Comparison of ENCODE assay signal across 1 cellular context in the genomic region with DNA sequence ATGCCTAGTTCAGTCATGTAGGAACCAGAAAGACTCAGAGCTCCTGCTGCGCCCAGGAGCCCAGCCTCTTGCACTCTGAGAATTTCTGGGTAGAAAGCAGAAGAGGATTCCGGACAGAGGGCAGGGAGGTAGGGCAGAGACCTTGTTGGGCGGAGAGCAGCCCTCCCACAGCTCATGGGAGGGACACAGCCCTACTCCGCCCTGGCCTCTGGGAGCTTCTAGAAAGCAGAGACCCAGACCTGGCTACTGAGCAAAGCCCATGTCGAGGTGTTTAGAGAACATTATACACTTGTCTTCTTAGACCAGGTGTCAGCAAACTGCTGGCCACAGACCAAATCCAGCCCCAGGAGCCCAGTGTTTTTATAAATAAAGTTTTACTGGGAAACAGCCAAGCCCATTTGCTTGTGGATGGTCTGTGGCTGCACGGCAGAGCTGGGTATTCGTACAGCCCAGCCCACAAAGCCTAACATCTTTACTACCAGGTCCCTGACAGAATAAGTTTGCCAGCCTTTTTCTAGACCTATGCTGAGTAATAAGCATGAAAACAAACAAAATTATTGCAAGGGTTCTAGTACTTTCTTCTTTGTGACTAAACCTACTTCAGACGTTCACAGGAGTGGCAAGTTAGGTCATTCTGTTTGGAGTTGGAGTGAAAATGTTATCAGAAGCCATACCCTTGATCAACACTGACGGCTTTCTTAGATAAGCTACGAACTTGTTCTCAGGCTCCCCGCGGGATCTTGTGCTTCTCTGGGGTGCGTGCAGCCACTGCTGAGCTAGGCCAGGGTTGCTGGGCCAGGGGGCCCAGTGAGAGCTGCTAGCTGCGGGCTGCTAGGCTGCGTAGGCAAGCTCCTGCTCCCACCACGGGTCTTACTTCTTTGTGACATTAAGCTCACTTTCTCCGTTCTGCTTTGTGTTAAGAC.
TF ChIP-seq lines count a peak whose summit lies in the region.

No MANE protein-coding gene starts in this region.

TF ChIP-seq in HepG2, 621 proteins besides CTCF, POLR2A, EP300 and RAD21 (continued from another document and continues in another):
- TF ChIP-seq, protein P1, sequence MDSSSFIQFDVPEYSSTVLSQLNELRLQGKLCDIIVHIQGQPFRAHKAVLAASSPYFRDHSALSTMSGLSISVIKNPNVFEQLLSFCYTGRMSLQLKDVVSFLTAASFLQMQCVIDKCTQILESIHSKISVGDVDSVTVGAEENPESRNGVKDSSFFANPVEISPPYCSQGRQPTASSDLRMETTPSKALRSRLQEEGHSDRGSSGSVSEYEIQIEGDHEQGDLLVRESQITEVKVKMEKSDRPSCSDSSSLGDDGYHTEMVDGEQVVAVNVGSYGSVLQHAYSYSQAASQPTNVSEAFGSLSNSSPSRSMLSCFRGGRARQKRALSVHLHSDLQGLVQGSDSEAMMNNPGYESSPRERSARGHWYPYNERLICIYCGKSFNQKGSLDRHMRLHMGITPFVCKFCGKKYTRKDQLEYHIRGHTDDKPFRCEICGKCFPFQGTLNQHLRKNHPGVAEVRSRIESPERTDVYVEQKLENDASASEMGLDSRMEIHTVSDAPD (CRISPR knock-in tag; IDR thresholded peaks at IDR 0.05), result no peak
- TF ChIP-seq, protein P2, sequence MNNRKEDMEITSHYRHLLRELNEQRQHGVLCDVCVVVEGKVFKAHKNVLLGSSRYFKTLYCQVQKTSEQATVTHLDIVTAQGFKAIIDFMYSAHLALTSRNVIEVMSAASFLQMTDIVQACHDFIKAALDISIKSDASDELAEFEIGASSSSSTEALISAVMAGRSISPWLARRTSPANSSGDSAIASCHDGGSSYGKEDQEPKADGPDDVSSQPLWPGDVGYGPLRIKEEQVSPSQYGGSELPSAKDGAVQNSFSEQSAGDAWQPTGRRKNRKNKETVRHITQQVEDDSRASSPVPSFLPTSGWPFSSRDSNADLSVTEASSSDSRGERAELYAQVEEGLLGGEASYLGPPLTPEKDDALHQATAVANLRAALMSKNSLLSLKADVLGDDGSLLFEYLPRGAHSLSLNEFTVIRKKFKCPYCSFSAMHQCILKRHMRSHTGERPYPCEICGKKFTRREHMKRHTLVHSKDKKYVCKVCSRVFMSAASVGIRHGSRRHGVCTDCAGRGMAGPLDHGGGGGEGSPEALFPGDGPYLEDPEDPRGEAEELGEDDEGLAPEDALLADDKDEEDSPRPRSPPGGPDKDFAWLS (CRISPR knock-in tag; IDR thresholded peaks at IDR 0.05; ENCODE audit: borderline replicate concordance), result no peak
- TF ChIP-seq DPF2 (CRISPR knock-in tag; IDR thresholded peaks at IDR 0.05; ENCODE audit: borderline replicate concordance, low read depth) (no peak), NR1H2 (CRISPR knock-in tag; IDR thresholded peaks at IDR 0.05; ENCODE audit: borderline replicate concordance, low read depth) (no peak), ZKSCAN8 (CRISPR knock-in tag; IDR thresholded peaks at IDR 0.05; ENCODE audit: borderline replicate concordance) (no peak), MATR3 (CRISPR knock-in tag; IDR thresholded peaks at IDR 0.05) (no peak), ZNF563 (CRISPR knock-in tag; IDR thresholded peaks at IDR 0.05) (no peak), GTF2F1 (IDR thresholded peaks at IDR 0.05; ENCODE audit: low read length) (no peak), POGZ (CRISPR knock-in tag; IDR thresholded peaks at IDR 0.05) (no peak), NFIB (CRISPR knock-in tag; IDR thresholded peaks at IDR 0.05; ENCODE audit: borderline replicate concordance) (no peak), PAWR (CRISPR knock-in tag; IDR thresholded peaks at IDR 0.05; ENCODE audit: borderline replicate concordance) (no peak), ZKSCAN5 (CRISPR knock-in tag; IDR thresholded peaks at IDR 0.05) (no peak), RARG (CRISPR knock-in tag; IDR thresholded peaks at IDR 0.05; ENCODE audit: low read depth) (no peak), SP1 (IDR thresholded peaks at IDR 0.05) (no peak), SP1 (CRISPR knock-in tag; IDR thresholded peaks at IDR 0.05) (no peak), TEAD3 (CRISPR knock-in tag; optimal IDR thresholded peaks at IDR 0.05; ENCODE audit: borderline replicate concordance) (no peak), RFX5 (IDR thresholded peaks at IDR 0.05; ENCODE audit: low read depth, low read length) (no peak), JUN (CRISPR knock-in tag; IDR thresholded peaks at IDR 0.05) (no peak)
- TF ChIP-seq, protein P3, sequence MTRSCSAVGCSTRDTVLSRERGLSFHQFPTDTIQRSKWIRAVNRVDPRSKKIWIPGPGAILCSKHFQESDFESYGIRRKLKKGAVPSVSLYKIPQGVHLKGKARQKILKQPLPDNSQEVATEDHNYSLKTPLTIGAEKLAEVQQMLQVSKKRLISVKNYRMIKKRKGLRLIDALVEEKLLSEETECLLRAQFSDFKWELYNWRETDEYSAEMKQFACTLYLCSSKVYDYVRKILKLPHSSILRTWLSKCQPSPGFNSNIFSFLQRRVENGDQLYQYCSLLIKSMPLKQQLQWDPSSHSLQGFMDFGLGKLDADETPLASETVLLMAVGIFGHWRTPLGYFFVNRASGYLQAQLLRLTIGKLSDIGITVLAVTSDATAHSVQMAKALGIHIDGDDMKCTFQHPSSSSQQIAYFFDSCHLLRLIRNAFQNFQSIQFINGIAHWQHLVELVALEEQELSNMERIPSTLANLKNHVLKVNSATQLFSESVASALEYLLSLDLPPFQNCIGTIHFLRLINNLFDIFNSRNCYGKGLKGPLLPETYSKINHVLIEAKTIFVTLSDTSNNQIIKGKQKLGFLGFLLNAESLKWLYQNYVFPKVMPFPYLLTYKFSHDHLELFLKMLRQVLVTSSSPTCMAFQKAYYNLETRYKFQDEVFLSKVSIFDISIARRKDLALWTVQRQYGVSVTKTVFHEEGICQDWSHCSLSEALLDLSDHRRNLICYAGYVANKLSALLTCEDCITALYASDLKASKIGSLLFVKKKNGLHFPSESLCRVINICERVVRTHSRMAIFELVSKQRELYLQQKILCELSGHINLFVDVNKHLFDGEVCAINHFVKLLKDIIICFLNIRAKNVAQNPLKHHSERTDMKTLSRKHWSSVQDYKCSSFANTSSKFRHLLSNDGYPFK (CRISPR knock-in tag; IDR thresholded peaks at IDR 0.05; ENCODE audit: borderline replicate concordance), result 0 out of 2 replicates have a peak, but pooled peaks have one; percentile 42
- TF ChIP-seq, protein P4, sequence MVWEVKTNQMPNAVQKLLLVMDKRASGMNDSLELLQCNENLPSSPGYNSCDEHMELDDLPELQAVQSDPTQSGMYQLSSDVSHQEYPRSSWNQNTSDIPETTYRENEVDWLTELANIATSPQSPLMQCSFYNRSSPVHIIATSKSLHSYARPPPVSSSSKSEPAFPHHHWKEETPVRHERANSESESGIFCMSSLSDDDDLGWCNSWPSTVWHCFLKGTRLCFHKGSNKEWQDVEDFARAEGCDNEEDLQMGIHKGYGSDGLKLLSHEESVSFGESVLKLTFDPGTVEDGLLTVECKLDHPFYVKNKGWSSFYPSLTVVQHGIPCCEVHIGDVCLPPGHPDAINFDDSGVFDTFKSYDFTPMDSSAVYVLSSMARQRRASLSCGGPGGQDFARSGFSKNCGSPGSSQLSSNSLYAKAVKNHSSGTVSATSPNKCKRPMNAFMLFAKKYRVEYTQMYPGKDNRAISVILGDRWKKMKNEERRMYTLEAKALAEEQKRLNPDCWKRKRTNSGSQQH (CRISPR knock-in tag; IDR thresholded peaks at IDR 0.05; ENCODE audit: low read depth), result no peak
- TF ChIP-seq, protein P5, sequence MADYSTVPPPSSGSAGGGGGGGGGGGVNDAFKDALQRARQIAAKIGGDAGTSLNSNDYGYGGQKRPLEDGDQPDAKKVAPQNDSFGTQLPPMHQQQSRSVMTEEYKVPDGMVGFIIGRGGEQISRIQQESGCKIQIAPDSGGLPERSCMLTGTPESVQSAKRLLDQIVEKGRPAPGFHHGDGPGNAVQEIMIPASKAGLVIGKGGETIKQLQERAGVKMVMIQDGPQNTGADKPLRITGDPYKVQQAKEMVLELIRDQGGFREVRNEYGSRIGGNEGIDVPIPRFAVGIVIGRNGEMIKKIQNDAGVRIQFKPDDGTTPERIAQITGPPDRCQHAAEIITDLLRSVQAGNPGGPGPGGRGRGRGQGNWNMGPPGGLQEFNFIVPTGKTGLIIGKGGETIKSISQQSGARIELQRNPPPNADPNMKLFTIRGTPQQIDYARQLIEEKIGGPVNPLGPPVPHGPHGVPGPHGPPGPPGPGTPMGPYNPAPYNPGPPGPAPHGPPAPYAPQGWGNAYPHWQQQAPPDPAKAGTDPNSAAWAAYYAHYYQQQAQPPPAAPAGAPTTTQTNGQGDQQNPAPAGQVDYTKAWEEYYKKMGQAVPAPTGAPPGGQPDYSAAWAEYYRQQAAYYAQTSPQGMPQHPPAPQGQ (CRISPR knock-in tag; IDR thresholded peaks at IDR 0.05; ENCODE audit: borderline replicate concordance), result no peak
- TF ChIP-seq, protein P6, sequence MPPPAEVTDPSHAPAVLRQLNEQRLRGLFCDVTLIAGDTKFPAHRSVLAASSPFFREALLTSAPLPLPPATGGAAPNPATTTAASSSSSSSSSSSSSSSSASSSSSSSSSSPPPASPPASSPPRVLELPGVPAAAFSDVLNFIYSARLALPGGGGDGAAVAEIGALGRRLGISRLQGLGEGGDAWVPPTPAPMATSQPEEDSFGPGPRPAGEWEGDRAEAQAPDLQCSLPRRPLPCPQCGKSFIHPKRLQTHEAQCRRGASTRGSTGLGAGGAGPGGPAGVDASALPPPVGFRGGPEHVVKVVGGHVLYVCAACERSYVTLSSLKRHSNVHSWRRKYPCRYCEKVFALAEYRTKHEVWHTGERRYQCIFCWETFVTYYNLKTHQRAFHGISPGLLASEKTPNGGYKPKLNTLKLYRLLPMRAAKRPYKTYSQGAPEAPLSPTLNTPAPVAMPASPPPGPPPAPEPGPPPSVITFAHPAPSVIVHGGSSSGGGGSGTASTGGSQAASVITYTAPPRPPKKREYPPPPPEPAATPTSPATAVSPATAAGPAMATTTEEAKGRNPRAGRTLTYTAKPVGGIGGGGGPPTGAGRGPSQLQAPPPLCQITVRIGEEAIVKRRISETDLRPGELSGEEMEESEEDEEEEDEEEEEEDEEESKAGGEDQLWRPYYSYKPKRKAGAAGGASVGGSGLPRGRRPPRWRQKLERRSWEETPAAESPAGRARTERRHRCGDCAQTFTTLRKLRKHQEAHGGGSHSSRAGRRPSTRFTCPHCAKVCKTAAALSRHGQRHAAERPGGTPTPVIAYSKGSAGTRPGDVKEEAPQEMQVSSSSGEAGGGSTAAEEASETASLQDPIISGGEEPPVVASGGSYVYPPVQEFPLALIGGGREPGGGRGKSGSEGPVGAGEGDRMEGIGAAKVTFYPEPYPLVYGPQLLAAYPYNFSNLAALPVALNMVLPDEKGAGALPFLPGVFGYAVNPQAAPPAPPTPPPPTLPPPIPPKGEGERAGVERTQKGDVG (CRISPR knock-in tag; IDR thresholded peaks at IDR 0.05; ENCODE audit: borderline replicate concordance), result no peak
- TF ChIP-seq, protein P7, sequence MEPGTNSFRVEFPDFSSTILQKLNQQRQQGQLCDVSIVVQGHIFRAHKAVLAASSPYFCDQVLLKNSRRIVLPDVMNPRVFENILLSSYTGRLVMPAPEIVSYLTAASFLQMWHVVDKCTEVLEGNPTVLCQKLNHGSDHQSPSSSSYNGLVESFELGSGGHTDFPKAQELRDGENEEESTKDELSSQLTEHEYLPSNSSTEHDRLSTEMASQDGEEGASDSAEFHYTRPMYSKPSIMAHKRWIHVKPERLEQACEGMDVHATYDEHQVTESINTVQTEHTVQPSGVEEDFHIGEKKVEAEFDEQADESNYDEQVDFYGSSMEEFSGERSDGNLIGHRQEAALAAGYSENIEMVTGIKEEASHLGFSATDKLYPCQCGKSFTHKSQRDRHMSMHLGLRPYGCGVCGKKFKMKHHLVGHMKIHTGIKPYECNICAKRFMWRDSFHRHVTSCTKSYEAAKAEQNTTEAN (CRISPR knock-in tag; conservative IDR thresholded peaks at IDR 0.05), result no peak
- TF ChIP-seq, protein P8, sequence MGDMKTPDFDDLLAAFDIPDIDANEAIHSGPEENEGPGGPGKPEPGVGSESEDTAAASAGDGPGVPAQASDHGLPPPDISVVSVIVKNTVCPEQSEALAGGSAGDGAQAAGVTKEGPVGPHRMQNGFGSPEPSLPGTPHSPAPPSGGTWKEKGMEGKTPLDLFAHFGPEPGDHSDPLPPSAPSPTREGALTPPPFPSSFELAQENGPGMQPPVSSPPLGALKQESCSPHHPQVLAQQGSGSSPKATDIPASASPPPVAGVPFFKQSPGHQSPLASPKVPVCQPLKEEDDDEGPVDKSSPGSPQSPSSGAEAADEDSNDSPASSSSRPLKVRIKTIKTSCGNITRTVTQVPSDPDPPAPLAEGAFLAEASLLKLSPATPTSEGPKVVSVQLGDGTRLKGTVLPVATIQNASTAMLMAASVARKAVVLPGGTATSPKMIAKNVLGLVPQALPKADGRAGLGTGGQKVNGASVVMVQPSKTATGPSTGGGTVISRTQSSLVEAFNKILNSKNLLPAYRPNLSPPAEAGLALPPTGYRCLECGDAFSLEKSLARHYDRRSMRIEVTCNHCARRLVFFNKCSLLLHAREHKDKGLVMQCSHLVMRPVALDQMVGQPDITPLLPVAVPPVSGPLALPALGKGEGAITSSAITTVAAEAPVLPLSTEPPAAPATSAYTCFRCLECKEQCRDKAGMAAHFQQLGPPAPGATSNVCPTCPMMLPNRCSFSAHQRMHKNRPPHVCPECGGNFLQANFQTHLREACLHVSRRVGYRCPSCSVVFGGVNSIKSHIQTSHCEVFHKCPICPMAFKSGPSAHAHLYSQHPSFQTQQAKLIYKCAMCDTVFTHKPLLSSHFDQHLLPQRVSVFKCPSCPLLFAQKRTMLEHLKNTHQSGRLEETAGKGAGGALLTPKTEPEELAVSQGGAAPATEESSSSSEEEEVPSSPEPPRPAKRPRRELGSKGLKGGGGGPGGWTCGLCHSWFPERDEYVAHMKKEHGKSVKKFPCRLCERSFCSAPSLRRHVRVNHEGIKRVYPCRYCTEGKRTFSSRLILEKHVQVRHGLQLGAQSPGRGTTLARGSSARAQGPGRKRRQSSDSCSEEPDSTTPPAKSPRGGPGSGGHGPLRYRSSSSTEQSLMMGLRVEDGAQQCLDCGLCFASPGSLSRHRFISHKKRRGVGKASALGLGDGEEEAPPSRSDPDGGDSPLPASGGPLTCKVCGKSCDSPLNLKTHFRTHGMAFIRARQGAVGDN (CRISPR knock-in tag; IDR thresholded peaks at IDR 0.05), result peak; percentile 22; the same call in 1 of the 2 replicates
- TF ChIP-seq, protein P9, sequence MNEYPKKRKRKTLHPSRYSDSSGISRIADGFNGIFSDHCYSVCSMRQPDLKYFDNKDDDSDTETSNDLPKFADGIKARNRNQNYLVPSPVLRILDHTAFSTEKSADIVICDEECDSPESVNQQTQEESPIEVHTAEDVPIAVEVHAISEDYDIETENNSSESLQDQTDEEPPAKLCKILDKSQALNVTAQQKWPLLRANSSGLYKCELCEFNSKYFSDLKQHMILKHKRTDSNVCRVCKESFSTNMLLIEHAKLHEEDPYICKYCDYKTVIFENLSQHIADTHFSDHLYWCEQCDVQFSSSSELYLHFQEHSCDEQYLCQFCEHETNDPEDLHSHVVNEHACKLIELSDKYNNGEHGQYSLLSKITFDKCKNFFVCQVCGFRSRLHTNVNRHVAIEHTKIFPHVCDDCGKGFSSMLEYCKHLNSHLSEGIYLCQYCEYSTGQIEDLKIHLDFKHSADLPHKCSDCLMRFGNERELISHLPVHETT (CRISPR knock-in tag; conservative IDR thresholded peaks at IDR 0.05), result no peak
